1 cellular context compared by ENCODE assay signal in the genomic region with DNA sequence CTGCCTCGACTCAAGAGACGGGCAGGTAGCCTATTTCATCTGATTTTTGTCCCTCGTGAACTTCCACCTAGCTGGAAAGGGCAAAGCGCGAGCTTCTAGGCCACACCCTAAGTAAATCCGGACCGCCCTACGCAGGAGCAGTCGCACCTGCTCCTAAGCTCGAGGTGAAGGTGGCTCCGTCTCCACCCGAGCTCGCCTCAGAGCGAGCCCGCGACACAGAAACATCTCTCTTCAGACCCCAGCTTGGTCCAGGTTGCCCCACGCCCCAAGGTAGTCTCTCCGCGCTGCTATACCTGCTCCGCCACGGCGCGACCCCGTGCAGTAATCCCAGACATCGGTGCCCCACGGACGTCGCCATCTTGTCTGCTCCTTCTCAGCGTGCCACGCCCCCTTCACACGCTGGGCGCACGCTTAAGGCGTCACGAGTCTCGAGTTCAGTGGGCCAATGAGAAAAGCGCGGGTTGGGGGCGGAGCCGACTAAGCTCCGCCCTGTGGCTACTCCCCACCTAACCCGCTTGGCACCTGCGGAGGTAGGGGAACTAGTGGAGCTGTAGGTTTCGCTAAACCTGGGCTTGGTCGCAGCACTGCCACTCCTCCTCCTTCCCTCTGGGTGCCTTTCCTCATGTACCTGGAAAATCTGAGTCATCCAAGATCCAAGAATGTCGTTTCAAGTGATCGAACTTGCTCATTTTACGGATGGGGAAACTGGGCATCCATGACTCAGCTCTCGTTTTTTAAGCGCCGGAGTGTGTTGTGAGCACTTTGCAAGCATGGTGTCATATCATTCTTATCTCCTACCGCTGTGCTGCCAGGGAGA.
TF ChIP-seq lines count a peak whose summit lies in the region.

A gene (minus strand): TSS at position 365 of the 817 bp plus-strand sequence. CDS start 7 bp downstream, at position 358.

TF ChIP-seq in HEK293, 187 proteins besides CTCF, POLR2A, EP300 and RAD21 (continued from another document and continues in another):
- TF ChIP-seq, protein P1, sequence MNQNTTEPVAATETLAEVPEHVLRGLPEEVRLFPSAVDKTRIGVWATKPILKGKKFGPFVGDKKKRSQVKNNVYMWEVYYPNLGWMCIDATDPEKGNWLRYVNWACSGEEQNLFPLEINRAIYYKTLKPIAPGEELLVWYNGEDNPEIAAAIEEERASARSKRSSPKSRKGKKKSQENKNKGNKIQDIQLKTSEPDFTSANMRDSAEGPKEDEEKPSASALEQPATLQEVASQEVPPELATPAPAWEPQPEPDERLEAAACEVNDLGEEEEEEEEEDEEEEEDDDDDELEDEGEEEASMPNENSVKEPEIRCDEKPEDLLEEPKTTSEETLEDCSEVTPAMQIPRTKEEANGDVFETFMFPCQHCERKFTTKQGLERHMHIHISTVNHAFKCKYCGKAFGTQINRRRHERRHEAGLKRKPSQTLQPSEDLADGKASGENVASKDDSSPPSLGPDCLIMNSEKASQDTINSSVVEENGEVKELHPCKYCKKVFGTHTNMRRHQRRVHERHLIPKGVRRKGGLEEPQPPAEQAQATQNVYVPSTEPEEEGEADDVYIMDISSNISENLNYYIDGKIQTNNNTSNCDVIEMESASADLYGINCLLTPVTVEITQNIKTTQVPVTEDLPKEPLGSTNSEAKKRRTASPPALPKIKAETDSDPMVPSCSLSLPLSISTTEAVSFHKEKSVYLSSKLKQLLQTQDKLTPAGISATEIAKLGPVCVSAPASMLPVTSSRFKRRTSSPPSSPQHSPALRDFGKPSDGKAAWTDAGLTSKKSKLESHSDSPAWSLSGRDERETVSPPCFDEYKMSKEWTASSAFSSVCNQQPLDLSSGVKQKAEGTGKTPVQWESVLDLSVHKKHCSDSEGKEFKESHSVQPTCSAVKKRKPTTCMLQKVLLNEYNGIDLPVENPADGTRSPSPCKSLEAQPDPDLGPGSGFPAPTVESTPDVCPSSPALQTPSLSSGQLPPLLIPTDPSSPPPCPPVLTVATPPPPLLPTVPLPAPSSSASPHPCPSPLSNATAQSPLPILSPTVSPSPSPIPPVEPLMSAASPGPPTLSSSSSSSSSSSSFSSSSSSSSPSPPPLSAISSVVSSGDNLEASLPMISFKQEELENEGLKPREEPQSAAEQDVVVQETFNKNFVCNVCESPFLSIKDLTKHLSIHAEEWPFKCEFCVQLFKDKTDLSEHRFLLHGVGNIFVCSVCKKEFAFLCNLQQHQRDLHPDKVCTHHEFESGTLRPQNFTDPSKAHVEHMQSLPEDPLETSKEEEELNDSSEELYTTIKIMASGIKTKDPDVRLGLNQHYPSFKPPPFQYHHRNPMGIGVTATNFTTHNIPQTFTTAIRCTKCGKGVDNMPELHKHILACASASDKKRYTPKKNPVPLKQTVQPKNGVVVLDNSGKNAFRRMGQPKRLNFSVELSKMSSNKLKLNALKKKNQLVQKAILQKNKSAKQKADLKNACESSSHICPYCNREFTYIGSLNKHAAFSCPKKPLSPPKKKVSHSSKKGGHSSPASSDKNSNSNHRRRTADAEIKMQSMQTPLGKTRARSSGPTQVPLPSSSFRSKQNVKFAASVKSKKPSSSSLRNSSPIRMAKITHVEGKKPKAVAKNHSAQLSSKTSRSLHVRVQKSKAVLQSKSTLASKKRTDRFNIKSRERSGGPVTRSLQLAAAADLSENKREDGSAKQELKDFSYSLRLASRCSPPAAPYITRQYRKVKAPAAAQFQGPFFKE (tag by site-specific recombination; IDR thresholded peaks at IDR 0.05; ENCODE audit: borderline replicate concordance) = no peak
- no peak; the same call in 1 of the 2 replicates for TF ChIP-seq ZNF610 (tag by site-specific recombination; IDR thresholded peaks at IDR 0.05; ENCODE audit: borderline replicate concordance)
- no peak for TF ChIP-seq ZNF433 (tag by site-specific recombination; IDR thresholded peaks at IDR 0.05; ENCODE audit: low read depth)
- TF ChIP-seq KLF16 (tag by site-specific recombination; IDR thresholded peaks at IDR 0.05) = peak; percentile 99
- no peak for TF ChIP-seq ZNF555 (tag by site-specific recombination; conservative IDR thresholded peaks at IDR 0.05)
- no peak for TF ChIP-seq ZNF324 (tag by site-specific recombination; IDR thresholded peaks at IDR 0.05)
- peak; percentile 59 for TF ChIP-seq SCRT2 (tag by site-specific recombination; IDR thresholded peaks at IDR 0.05)
- no peak for TF ChIP-seq ZFP3 (tag by site-specific recombination; IDR thresholded peaks at IDR 0.05; ENCODE audit: low read depth)
- no peak for TF ChIP-seq ZNF19 (tag by site-specific recombination; IDR thresholded peaks at IDR 0.05; ENCODE audit: low read depth)
- peak; percentile 26; the same call in 1 of the 2 replicates for TF ChIP-seq SCRT1 (tag by site-specific recombination; IDR thresholded peaks at IDR 0.05; ENCODE audit: borderline replicate concordance)
- TF ChIP-seq, protein P2, sequence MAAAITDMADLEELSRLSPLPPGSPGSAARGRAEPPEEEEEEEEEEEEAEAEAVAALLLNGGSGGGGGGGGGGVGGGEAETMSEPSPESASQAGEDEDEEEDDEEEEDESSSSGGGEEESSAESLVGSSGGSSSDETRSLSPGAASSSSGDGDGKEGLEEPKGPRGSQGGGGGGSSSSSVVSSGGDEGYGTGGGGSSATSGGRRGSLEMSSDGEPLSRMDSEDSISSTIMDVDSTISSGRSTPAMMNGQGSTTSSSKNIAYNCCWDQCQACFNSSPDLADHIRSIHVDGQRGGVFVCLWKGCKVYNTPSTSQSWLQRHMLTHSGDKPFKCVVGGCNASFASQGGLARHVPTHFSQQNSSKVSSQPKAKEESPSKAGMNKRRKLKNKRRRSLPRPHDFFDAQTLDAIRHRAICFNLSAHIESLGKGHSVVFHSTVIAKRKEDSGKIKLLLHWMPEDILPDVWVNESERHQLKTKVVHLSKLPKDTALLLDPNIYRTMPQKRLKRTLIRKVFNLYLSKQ (tag by site-specific recombination; IDR thresholded peaks at IDR 0.05; ENCODE audit: borderline replicate concordance) = no peak
- no peak for TF ChIP-seq BCL11B (tag by site-specific recombination; IDR thresholded peaks at IDR 0.05; ENCODE audit: low read depth)
- no peak for TF ChIP-seq ZNF292 (tag by site-specific recombination; IDR thresholded peaks at IDR 0.05; ENCODE audit: borderline replicate concordance, low read depth)
- no peak; the same call in 1 of the 2 replicates for TF ChIP-seq TRIM28 (IDR thresholded peaks at IDR 0.05; ENCODE audit: borderline replicate concordance, low read length)
- no peak for TF ChIP-seq ZNF274 (IDR thresholded peaks at IDR 0.05; ENCODE audit: low read length)
- no peak for TF ChIP-seq ZNF274 (tag by site-specific recombination; IDR thresholded peaks at IDR 0.05; ENCODE audit: borderline replicate concordance)
- TF ChIP-seq ZNF501 (tag by site-specific recombination; IDR thresholded peaks at IDR 0.05) = no peak
- TF ChIP-seq ZSCAN30 (tag by site-specific recombination; IDR thresholded peaks at IDR 0.05) = no peak
- TF ChIP-seq, protein P3, sequence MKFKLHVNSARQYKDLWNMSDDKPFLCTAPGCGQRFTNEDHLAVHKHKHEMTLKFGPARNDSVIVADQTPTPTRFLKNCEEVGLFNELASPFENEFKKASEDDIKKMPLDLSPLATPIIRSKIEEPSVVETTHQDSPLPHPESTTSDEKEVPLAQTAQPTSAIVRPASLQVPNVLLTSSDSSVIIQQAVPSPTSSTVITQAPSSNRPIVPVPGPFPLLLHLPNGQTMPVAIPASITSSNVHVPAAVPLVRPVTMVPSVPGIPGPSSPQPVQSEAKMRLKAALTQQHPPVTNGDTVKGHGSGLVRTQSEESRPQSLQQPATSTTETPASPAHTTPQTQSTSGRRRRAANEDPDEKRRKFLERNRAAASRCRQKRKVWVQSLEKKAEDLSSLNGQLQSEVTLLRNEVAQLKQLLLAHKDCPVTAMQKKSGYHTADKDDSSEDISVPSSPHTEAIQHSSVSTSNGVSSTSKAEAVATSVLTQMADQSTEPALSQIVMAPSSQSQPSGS (tag by site-specific recombination; IDR thresholded peaks at IDR 0.05; ENCODE audit: low read depth) = no peak
- TF ChIP-seq GLI2 (tag by site-specific recombination; IDR thresholded peaks at IDR 0.05; ENCODE audit: borderline replicate concordance, low read depth) = no peak
- TF ChIP-seq ZNF114 (tag by site-specific recombination; IDR thresholded peaks at IDR 0.05) = no peak
- no peak for TF ChIP-seq ZNF341 (tag by site-specific recombination; IDR thresholded peaks at IDR 0.05; ENCODE audit: low read depth)
- TF ChIP-seq SP3 (tag by site-specific recombination; IDR thresholded peaks at IDR 0.05) = peak; percentile 99
- TF ChIP-seq ZBTB20 (tag by site-specific recombination; IDR thresholded peaks at IDR 0.05) = peak; percentile 29; the same call in 1 of the 2 replicates
- TF ChIP-seq, protein P4, sequence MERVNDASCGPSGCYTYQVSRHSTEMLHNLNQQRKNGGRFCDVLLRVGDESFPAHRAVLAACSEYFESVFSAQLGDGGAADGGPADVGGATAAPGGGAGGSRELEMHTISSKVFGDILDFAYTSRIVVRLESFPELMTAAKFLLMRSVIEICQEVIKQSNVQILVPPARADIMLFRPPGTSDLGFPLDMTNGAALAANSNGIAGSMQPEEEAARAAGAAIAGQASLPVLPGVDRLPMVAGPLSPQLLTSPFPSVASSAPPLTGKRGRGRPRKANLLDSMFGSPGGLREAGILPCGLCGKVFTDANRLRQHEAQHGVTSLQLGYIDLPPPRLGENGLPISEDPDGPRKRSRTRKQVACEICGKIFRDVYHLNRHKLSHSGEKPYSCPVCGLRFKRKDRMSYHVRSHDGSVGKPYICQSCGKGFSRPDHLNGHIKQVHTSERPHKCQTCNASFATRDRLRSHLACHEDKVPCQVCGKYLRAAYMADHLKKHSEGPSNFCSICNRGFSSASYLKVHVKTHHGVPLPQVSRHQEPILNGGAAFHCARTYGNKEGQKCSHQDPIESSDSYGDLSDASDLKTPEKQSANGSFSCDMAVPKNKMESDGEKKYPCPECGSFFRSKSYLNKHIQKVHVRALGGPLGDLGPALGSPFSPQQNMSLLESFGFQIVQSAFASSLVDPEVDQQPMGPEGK (tag by site-specific recombination; IDR thresholded peaks at IDR 0.05) = peak; percentile 62; the same call in 1 of the 2 replicates
- TF ChIP-seq ZNF629 (tag by site-specific recombination; IDR thresholded peaks at IDR 0.05) = peak; percentile 71
- TF ChIP-seq ZNF169 (tag by site-specific recombination; IDR thresholded peaks at IDR 0.05) = no peak
- TF ChIP-seq TCF7L2 (IDR thresholded peaks at IDR 0.05; ENCODE audit: borderline replicate concordance, low read depth, low read length) = no peak
- TF ChIP-seq, protein P5, sequence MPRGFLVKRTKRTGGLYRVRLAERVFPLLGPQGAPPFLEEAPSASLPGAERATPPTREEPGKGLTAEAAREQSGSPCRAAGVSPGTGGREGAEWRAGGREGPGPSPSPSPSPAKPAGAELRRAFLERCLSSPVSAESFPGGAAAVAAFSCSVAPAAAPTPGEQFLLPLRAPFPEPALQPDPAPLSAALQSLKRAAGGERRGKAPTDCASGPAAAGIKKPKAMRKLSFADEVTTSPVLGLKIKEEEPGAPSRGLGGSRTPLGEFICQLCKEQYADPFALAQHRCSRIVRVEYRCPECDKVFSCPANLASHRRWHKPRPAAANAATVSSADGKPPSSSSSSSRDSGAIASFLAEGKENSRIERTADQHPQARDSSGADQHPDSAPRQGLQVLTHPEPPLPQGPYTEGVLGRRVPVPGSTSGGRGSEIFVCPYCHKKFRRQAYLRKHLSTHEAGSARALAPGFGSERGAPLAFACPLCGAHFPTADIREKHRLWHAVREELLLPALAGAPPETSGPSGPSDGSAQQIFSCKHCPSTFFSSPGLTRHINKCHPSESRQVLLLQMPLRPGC (tag by site-specific recombination; IDR thresholded peaks at IDR 0.05) = 0 out of 2 replicates have a peak, but pooled peaks have one; percentile 13
- no peak for TF ChIP-seq GLIS1 (tag by site-specific recombination; IDR thresholded peaks at IDR 0.05)
- no peak for TF ChIP-seq ZNF677 (tag by site-specific recombination; IDR thresholded peaks at IDR 0.05)
- TF ChIP-seq, protein P6, sequence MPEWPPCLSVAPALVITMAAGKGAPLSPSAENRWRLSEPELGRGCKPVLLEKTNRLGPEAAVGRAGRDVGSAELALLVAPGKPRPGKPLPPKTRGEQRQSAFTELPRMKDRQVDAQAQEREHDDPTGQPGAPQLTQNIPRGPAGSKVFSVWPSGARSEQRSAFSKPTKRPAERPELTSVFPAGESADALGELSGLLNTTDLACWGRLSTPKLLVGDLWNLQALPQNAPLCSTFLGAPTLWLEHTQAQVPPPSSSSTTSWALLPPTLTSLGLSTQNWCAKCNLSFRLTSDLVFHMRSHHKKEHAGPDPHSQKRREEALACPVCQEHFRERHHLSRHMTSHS (tag by site-specific recombination; IDR thresholded peaks at IDR 0.05) = no peak
- TF ChIP-seq FEZF1 (tag by site-specific recombination; IDR thresholded peaks at IDR 0.05) = peak; percentile 58; the same call in 1 of the 2 replicates
- TF ChIP-seq RBAK (tag by site-specific recombination; IDR thresholded peaks at IDR 0.05) = no peak
- no peak for TF ChIP-seq ZNF2 (tag by site-specific recombination; IDR thresholded peaks at IDR 0.05)
- no peak for TF ChIP-seq ZNF354C (tag by site-specific recombination; IDR thresholded peaks at IDR 0.05; ENCODE audit: borderline replicate concordance, low read depth)
- TF ChIP-seq ZNF843 (tag by site-specific recombination; IDR thresholded peaks at IDR 0.05) = no peak
- no peak for TF ChIP-seq ZNF37A (tag by site-specific recombination; IDR thresholded peaks at IDR 0.05)
- TF ChIP-seq, protein P7, sequence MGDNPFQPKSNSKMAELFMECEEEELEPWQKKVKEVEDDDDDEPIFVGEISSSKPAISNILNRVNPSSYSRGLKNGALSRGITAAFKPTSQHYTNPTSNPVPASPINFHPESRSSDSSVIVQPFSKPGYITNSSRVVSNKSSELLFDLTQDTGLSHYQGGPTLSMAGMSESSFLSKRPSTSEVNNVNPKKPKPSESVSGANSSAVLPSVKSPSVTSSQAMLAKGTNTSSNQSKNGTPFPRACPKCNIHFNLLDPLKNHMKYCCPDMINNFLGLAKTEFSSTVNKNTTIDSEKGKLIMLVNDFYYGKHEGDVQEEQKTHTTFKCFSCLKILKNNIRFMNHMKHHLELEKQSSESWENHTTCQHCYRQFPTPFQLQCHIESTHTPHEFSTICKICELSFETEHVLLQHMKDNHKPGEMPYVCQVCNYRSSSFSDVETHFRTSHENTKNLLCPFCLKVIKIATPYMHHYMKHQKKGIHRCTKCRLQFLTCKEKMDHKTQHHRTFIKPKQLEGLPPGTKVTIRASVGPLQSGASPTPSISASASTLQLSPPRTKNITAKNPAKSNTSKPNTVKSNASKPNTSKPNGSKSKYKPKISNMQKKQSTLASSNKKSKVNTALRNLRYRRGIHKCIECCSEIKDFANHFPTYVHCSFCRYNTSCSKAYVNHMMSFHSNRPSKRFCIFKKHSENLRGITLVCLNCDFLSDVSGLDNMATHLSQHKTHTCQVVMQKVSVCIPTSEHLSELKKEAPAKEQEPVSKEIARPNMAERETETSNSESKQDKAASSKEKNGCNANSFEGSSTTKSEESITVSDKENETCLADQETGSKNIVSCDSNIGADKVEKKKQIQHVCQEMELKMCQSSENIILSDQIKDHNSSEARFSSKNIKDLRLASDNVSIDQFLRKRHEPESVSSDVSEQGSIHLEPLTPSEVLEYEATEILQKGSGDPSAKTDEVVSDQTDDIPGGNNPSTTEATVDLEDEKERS (tag by site-specific recombination; IDR thresholded peaks at IDR 0.05) = no peak
- 0 out of 2 replicates have a peak, but pooled peaks have one; percentile 32 for TF ChIP-seq ZFP37 (tag by site-specific recombination; IDR thresholded peaks at IDR 0.05)
- no peak for TF ChIP-seq ZBTB7A (tag by site-specific recombination; IDR thresholded peaks at IDR 0.05; ENCODE audit: low read depth)
- no peak for TF ChIP-seq ZNF239 (tag by site-specific recombination; IDR thresholded peaks at IDR 0.05)
- no peak for TF ChIP-seq ZNF184 (tag by site-specific recombination; IDR thresholded peaks at IDR 0.05)
